8 cellular contexts compared by ENCODE assay signal in the genomic region with DNA sequence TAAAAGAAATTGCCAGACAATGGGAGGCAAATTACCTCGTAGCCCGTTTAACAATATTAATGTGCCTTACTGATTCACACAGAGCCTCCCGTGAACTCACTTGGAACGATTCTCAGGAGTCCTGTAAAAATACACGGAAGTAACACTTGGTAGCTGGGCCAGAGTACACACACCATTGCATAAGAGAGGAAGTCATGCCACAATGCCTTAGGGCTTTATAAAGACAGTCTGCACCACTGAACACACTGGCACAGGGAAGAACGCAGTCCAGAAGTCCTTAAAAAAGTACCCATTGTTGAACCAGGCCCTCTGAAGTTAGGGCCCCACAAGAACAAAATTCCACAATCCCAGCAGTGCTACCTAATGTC. TPM values are rescaled to one million over a fixed set of nuclear protein-coding genes. Genes with fewer than 3 reads are reported as not detected.
A peak's percentile ranks its signal among the peaks of the same experiment; 100 is the strongest.
DNase-seq lines count a peak whose midpoint lies in the region; ATAC-seq, FAIRE-seq and TF ChIP-seq lines count a peak whose summit lies in the region.

No MANE protein-coding gene starts in this region.

- CTCF ChIA-PET in activated B cell treated with CpG ODN at 0.5 μM for 24 hours (lab: Charles Lee): interaction anchor here (1.0 kb wide), 1 partner anchor 9 kb away, joined by 4 read pairs; no protein-coding TSS in a partner anchor

- peak; percentile 29 for ATAC-seq in GM18870 (IDR thresholded peaks at IDR 0.05; ENCODE audit: unreplicated experiment)
- ATAC-seq in HG03571 (IDR thresholded peaks at IDR 0.05; ENCODE audit: unreplicated experiment): peak; percentile 58
- ATAC-seq in activated B cell treated with CpG ODN at 0.5 μM for 24 hours (ENCODE audit: low read depth): peak; percentile 77
- no peak for ATAC-seq in GM23338

- peaks cover 24% of the 10 kb centered on the region for H3K4me1 Mint-ChIP-seq in activated B cell treated with CpG ODN at 0.5 μM for 24 hours
- no peaks in the 10 kb centered on the region for H3K4me1 Mint-ChIP-seq in GM23338

- no peak for DNase-seq in activated B cell treated with CpG ODN at 0.5 μM for 24 hours
- DNase-seq in keratinocyte (ENCODE audit: low read depth, low spot score): no peak
- DNase-seq in transverse colon: peak; percentile 67
- DNase-seq in central memory CD4-positive, alpha-beta T cell: no peak
- DNase-seq in stimulated activated naive CD4-positive, alpha-beta T cell (lab: John Stamatoyannopoulos, UW): no peak
- DNase-seq in GM23338 (ENCODE audit: low spot score): no peak

- H3K27ac ChIP-seq in keratinocyte (ENCODE audit: control insufficient read depth, insufficient read depth, low read length) (peak overlapping the region; percentile 69), transverse colon (peak overlapping the region; percentile 82 to 91 (median 90)), GM23338 (ENCODE audit: low read depth) (no peak overlapping the region)

- peak overlapping the region; percentile 53 for H3K9ac ChIP-seq in keratinocyte (ENCODE audit: control insufficient read depth, extremely low read depth, insufficient read depth, low read length)

- H3K4me3 Mint-ChIP-seq in activated B cell treated with CpG ODN at 0.5 μM for 24 hours: peak overlapping the region; percentile 9
- H3K4me3 Mint-ChIP-seq in GM23338: no peak overlapping the region

- 17 to 20% methylated on average over 5 to 6 of the region's 6 CpGs for WGBS in transverse colon (ENCODE audit: low coverage in 1 of 2), 2 donors

- H3K27me3 ChIP-seq in keratinocyte (ENCODE audit: control insufficient read depth, extremely low read depth, insufficient read depth, low read length) (no peaks in the 10 kb centered on the region), transverse colon (no peaks in the 10 kb centered on the region), GM23338 (ENCODE audit: insufficient read depth) (no peaks in the 10 kb centered on the region)

- no peak for TF ChIP-seq CTCF in activated B cell treated with CpG ODN at 0.5 μM for 24 hours (IDR thresholded peaks at IDR 0.05)
- no peak for TF ChIP-seq CTCF in keratinocyte (optimal IDR thresholded peaks at IDR 0.05 in 1 of 3, IDR thresholded peaks at IDR 0.05 in 1 of 3, conservative IDR thresholded peaks at IDR 0.05 in 1 of 3; ENCODE audit: extremely low read depth in 1 of 3, insufficient read depth in 2 of 3, low read length in 3 of 3)
- no peak for TF ChIP-seq CTCF in transverse colon (IDR thresholded peaks at IDR 0.05)
- no peak for TF ChIP-seq CTCF in GM23338 (conservative IDR thresholded peaks at IDR 0.05; ENCODE audit: low read depth in 2 of 2)

- H3K4me2 ChIP-seq in keratinocyte (ENCODE audit: control insufficient read depth, extremely low read depth, insufficient read depth, low read depth, low read length) (peak overlapping the region; percentile 63), GM23338 (no peak overlapping the region)

- no peaks in the 10 kb centered on the region for H3K9me3 ChIP-seq in keratinocyte (ENCODE audit: control insufficient read depth, low read depth, low read length)
- no peaks in the 10 kb centered on the region for H3K9me3 ChIP-seq in transverse colon

- TF ChIP-seq EP300 in transverse colon (IDR thresholded peaks at IDR 0.05; ENCODE audit: low read depth): no peak

- H3K4me1 ChIP-seq in keratinocyte (ENCODE audit: control insufficient read depth, extremely low read depth, insufficient read depth, low read length) (peaks cover 67% of the 10 kb centered on the region), transverse colon (peaks cover 20 to 51% (median 34%) of the 10 kb centered on the region in 4 donors), GM23338 (ENCODE audit: insufficient read depth) (no peaks in the 10 kb centered on the region)

- FAIRE-seq in keratinocyte (lab: Jason Lieb, UNC): peak; percentile 95

- H2AFZ ChIP-seq in keratinocyte (ENCODE audit: control insufficient read depth, low read length) (no peak overlapping the region), GM23338 (no peak overlapping the region)

- H3K9me3 Mint-ChIP-seq in activated B cell treated with CpG ODN at 0.5 μM for 24 hours (no peaks in the 10 kb centered on the region), GM23338 (no peaks in the 10 kb centered on the region)

- intact Hi-C loops in activated B cell treated with CpG ODN at 0.5 μM for 24 hours (cut with micrococcal nuclease): loop anchor here (5.0 kb wide), 1 partner anchor 34 kb away; no protein-coding TSS in a partner anchor
- intact Hi-C loops in transverse colon (cut with DNase I; ENCODE audit: low total_unique reads): no loop called here

- H3K36me3 ChIP-seq in keratinocyte (ENCODE audit: control insufficient read depth in 2 of 2, extremely low read depth in 1 of 2, insufficient read depth in 2 of 2, low read length in 2 of 2): peaks cover 7 to 22% of the 10 kb centered on the region in 2 experiments
- no peaks in the 10 kb centered on the region for H3K36me3 ChIP-seq in transverse colon
- H3K36me3 ChIP-seq in GM23338 (ENCODE audit: insufficient read depth): no peaks in the 10 kb centered on the region

- peak; percentile 74 for TF ChIP-seq POLR2A in transverse colon (IDR thresholded peaks at IDR 0.05)

- H3K36me3 Mint-ChIP-seq in activated B cell treated with CpG ODN at 0.5 μM for 24 hours (ENCODE audit: low read depth) (no peaks in the 10 kb centered on the region), GM23338 (ENCODE audit: low read depth) (no peaks in the 10 kb centered on the region)

- dilution Hi-C loops in keratinocyte (cut with MboI; ENCODE audit: extremely low pct_ligation_motif_present, low sequenced_read_pairs): no loop called here

- H3K27me3 Mint-ChIP-seq in activated B cell treated with CpG ODN at 0.5 μM for 24 hours: no peaks in the 10 kb centered on the region
- H3K27me3 Mint-ChIP-seq in GM23338 (ENCODE audit: insufficient read depth, low read depth, poor library complexity): no peaks in the 10 kb centered on the region

- H3K79me2 ChIP-seq in keratinocyte (ENCODE audit: control insufficient read depth, insufficient read depth, low read length) (peaks cover 46% of the 10 kb centered on the region), GM23338 (replicated peaks; ENCODE audit: insufficient read depth) (no peaks in the 10 kb centered on the region)

- in situ Hi-C loops in transverse colon (cut with MboI; ENCODE audit: low pct_ligation_motif_present in 1 of 4, low pct_unique_long_range_greater_than_20kb in 1 of 4, low sequenced_read_pairs in 3 of 4): no loop called here

- H3K4me3 ChIP-seq in keratinocyte (ENCODE audit: control insufficient read depth in 2 of 3, extremely low read depth in 1 of 3, insufficient read depth in 2 of 3, low read depth in 1 of 3, low read length in 3 of 3): peak overlapping the region in 2 of 3 experiments; percentile 7 to 13
- peak overlapping the region in 1 of 4 donors; percentile 11 for H3K4me3 ChIP-seq in transverse colon
- H3K4me3 ChIP-seq in GM23338: no peak overlapping the region

- peaks cover 6% of the 10 kb centered on the region for H3K9me1 ChIP-seq in keratinocyte (ENCODE audit: control insufficient read depth, extremely low read depth, insufficient read depth, low read length)

- POLR2A ChIA-PET in activated B cell treated with CpG ODN at 0.5 μM for 24 hours (lab: Charles Lee): interaction anchor here (2.6 kb wide), 1 partner anchor 111 kb away, joined by 10 read pairs; a partner anchor contains a TSS

- peak overlapping the region; percentile 57 for H3K27ac Mint-ChIP-seq in activated B cell treated with CpG ODN at 0.5 μM for 24 hours
- H3K27ac Mint-ChIP-seq in GM23338: no peak overlapping the region

- H3K9me2 ChIP-seq in GM23338 (ENCODE audit: insufficient read depth): peaks cover 4% of the 10 kb centered on the region; the same call in 1 of the 2 replicates

- H4K20me1 ChIP-seq in keratinocyte (ENCODE audit: control insufficient read depth, extremely low read depth, insufficient read depth, low read length) (peaks cover 17% of the 10 kb centered on the region), GM23338 (replicated peaks; ENCODE audit: insufficient read depth) (no peaks in the 10 kb centered on the region)

- H3F3A ChIP-seq in GM23338 (replicated peaks; ENCODE audit: low read depth): no peaks in the 10 kb centered on the region

TF ChIP-seq in GM23338, 12 proteins besides CTCF, POLR2A, EP300 and RAD21 (continues in another document):
- TF ChIP-seq CREB1 (CRISPR knock-in tag; IDR thresholded peaks at IDR 0.05; ENCODE audit: low read depth) (no peak), EZH2phosphoT487 (IDR thresholded peaks at IDR 0.05; ENCODE audit: unreplicated experiment) (no peak), ZNF114 (CRISPR knock-in tag; IDR thresholded peaks at IDR 0.05) (no peak), NANOG (IDR thresholded peaks at IDR 0.05; ENCODE audit: borderline replicate concordance) (no peak), JUNB (IDR thresholded peaks at IDR 0.05; ENCODE audit: unreplicated experiment) (no peak)

RNA-seq across cellular contexts. Expression of a gene that starts 15.1 kb away (rescaled TPM):
- total RNA-seq in activated B cell treated with CpG ODN at 0.5 μM for 24 hours (1.1 and 1.2 TPM in 2 replicates), transverse colon (1 to 10 TPM in 3 of 4 donors, not detected in 1; 2.2 to 4.0 (median 3.4) TPM)
- polyA plus RNA-seq in keratinocyte (37.3 to 44.3 TPM (median 43.5 TPM) in 3 replicates), GM23338 (2016; fragmentation: Nextera tagmentation; extraction: Ambion mirVana) (0.17 and 0.40 TPM in 2 replicates)
- polyA plus RNA-seq in keratinocyte (2011; ENCODE audit: low read depth): 8.9 TPM
- polyA plus RNA-seq in keratinocyte (2011; cell fraction: cytosol; rRNA removed): 34.4 and 43.5 TPM in 2 replicates
- 71.8 and 91.0 TPM in 2 replicates for polyA plus RNA-seq in keratinocyte (2011; cell fraction: nucleus; rRNA removed)
- polyA plus RNA-seq in keratinocyte (2012; ENCODE audit: low replicate concordance): 11.5 and 33.7 TPM in 2 replicates
- 77.0 to 79.0 TPM (median 77.2 TPM) in 3 replicates for polyA minus RNA-seq in keratinocyte
- 61.0 TPM for polyA minus RNA-seq in keratinocyte (2011; cell fraction: cytosol; rRNA and poly(A)+ RNA removed)
- polyA minus RNA-seq in keratinocyte (2011; cell fraction: nucleus; rRNA and poly(A)+ RNA removed): 92.6 and 125 TPM in 2 replicates
- 0.21 TPM in 1 of 2 replicates, not detected in the other for total RNA-seq in GM23338 (2014; rRNA removed; shearing (Covaris generic))
